ENCODE assay signal across 24 cellular contexts in genomic region chr13:73242515-73243015, GRCh38.
DNase-seq lines count a peak whose midpoint lies in the region; ATAC-seq, FAIRE-seq and TF ChIP-seq lines count a peak whose summit lies in the region.
"Had no signal": no experiment of that assay in that cellular context is flagged by ENCODE, and none has a peak within 500 bp of the region (broad histone marks: within the 10 kb centered on the region; RNA-seq: fewer than 3 reads in every experiment).

No MANE protein-coding gene starts in this region.

- H3K27me3 Mint-ChIP-seq in MCF 10A (ENCODE audit: insufficient read depth, unreplicated experiment), result no peaks in the 10 kb centered on the region
- H3K27me3 Mint-ChIP-seq: CD4-positive, alpha-beta T cell; CD8-positive, alpha-beta memory T cell had no signal

- no peak overlapping the region for H3K27ac Mint-ChIP-seq in MCF 10A (ENCODE audit: low read depth, unreplicated experiment)
- H3K27ac Mint-ChIP-seq: CD14-positive monocyte; CD4-positive, alpha-beta T cell; CD8-positive, alpha-beta memory T cell; H9 had no signal

- H3K9me3 Mint-ChIP-seq in MCF 10A (ENCODE audit: unreplicated experiment), result no peaks in the 10 kb centered on the region
- H3K9me3 Mint-ChIP-seq: CD4-positive, alpha-beta T cell; CD8-positive, alpha-beta memory T cell; H9 had no signal

- peak; percentile 32 for FAIRE-seq in bronchial epithelial cell (lab: Jason Lieb, UNC)
- FAIRE-seq: A549, D721Med, GM12878, GM18507 had no signal

- in situ Hi-C loops in GM13976 (cut with MboI; ENCODE audit: low sequenced_read_pairs, unreplicated experiment), result no loop called here

- H3K79me2 ChIP-seq in trophoblast cell (ENCODE audit: control insufficient read depth, insufficient read depth, low read length, poor library complexity), result no peaks in the 10 kb centered on the region

- no peaks in the 10 kb centered on the region for H3K27me3 ChIP-seq in bronchial epithelial cell (ENCODE audit: control insufficient read depth, insufficient read depth, low read length)
- no peaks in the 10 kb centered on the region for H3K27me3 ChIP-seq in foreskin keratinocyte
- no peaks in the 10 kb centered on the region for H3K27me3 ChIP-seq in trophoblast cell (ENCODE audit: insufficient read depth, low read length)
- H3K27me3 ChIP-seq: BLaER1 treated with 17β-estradiol and CSF1 and Interleukin-3, amounts not matched to agents 10 nM and 100 nM had no signal

- no peaks in the 10 kb centered on the region for H3K9me3 ChIP-seq in trophoblast cell (ENCODE audit: insufficient read depth, low read depth, low read length)
- H3K9me3 ChIP-seq: A549, BE2C had no signal

- TF ChIP-seq CTCF in bronchial epithelial cell (IDR thresholded peaks at IDR 0.05; ENCODE audit: insufficient read depth, low read length, severe bottlenecking) (no peak), foreskin keratinocyte (conservative IDR thresholded peaks at IDR 0.05) (no peak), GM13976 (IDR thresholded peaks at IDR 0.05; ENCODE audit: borderline replicate concordance, control extremely low read depth, extremely low read depth, insufficient read depth, missing control alignments) (no peak), MCF 10A (IDR thresholded peaks at IDR 0.05; ENCODE audit: unreplicated experiment) (no peak)

- WGBS in trophoblast cell (ENCODE audit: extremely low coverage, insufficient coverage, insufficient read length), result no CpG with 5 or more reads among the region's 2 CpGs

- H2AFZ ChIP-seq in trophoblast cell (ENCODE audit: insufficient read depth, low read length, poor library complexity), result no peak overlapping the region
- H2AFZ ChIP-seq: GM23248 had no signal

- no peak overlapping the region for H3K9ac ChIP-seq in trophoblast cell (ENCODE audit: low read length)
- H3K9ac ChIP-seq: BLaER1 treated with 17β-estradiol and CSF1 and Interleukin-3, amounts not matched to agents 10 nM and 100 nM; GM23248 had no signal

- no peak overlapping the region for H3K23ac ChIP-seq in trophoblast cell (ENCODE audit: low read length)

- H3K14ac ChIP-seq in trophoblast cell (ENCODE audit: low read length), result no peak overlapping the region

- H3K36me3 ChIP-seq in bronchial epithelial cell (ENCODE audit: control insufficient read depth, insufficient read depth, low read length), result no peaks in the 10 kb centered on the region
- no peaks in the 10 kb centered on the region for H3K36me3 ChIP-seq in trophoblast cell (ENCODE audit: control insufficient read depth in 1 of 2, insufficient read depth in 2 of 2, low read length in 2 of 2)
- H3K36me3 ChIP-seq: BE2C; BLaER1 treated with 17β-estradiol and CSF1 and Interleukin-3, amounts not matched to agents 10 nM and 100 nM had no signal

- H2BK12ac ChIP-seq in trophoblast cell (ENCODE audit: low read length), result no peak overlapping the region

- H3K4me1 ChIP-seq in foreskin keratinocyte (peaks cover 6% of the 10 kb centered on the region), trophoblast cell (ENCODE audit: control insufficient read depth in 1 of 2, insufficient read depth in 2 of 2, low read length in 2 of 2) (no peaks in the 10 kb centered on the region)
- H3K4me1 ChIP-seq: A549, BE2C had no signal

- no peak overlapping the region for H3K4ac ChIP-seq in trophoblast cell (ENCODE audit: low read depth, low read length)

- POLR2A ChIA-PET in MCF 10A (lab: Yijun Ruan, JAX), result interaction anchor here (0.7 kb wide), 1 partner anchor 30 kb away, joined by 4 read pairs; no protein-coding TSS in a partner anchor

- H4K91ac ChIP-seq in trophoblast cell (ENCODE audit: low read depth, low read length), result no peak overlapping the region

- H4K12ac ChIP-seq in trophoblast cell (ENCODE audit: low read depth, low read length), result no peak overlapping the region

- no peaks in the 10 kb centered on the region for H3K36me3 Mint-ChIP-seq in MCF 10A (ENCODE audit: insufficient read depth, unreplicated experiment)
- H3K36me3 Mint-ChIP-seq: CD14-positive monocyte; CD8-positive, alpha-beta memory T cell had no signal

- no peak for DNase-seq in bronchial epithelial cell (ENCODE audit: low read depth)
- DNase-seq in foreskin keratinocyte, result no peak
- DNase-seq in trophoblast cell, result peak; percentile 37 to 57
- no peak for DNase-seq in GM13976 (ENCODE audit: low spot score)
- DNase-seq in MCF 10A (ENCODE audit: unreplicated experiment), result no peak
- DNase-seq: 8988T; ACHN; AML-193; BE2C; CD4-positive, alpha-beta T cell; CD8-positive, alpha-beta memory T cell; DMS 273 treated with DMSO at 0.1 percent for 48 hours; DMS79; EL; GDM1; GM23248; H9 had no signal

- no TSS peak for BruUV-seq in MCF 10A (replicated peaks; lab: Mats Ljungman, UMichigan)

- no peak overlapping the region for H3K4me2 ChIP-seq in trophoblast cell (ENCODE audit: low read length)
- H3K4me2 ChIP-seq: A549; BLaER1 treated with 17β-estradiol and CSF1 and Interleukin-3, amounts not matched to agents 10 nM and 100 nM had no signal

- H2BK120ac ChIP-seq in trophoblast cell (ENCODE audit: insufficient read depth, low read length, poor library complexity), result no peak overlapping the region

- H3K4me3 Mint-ChIP-seq in MCF 10A (ENCODE audit: unreplicated experiment), result no peak overlapping the region
- H3K4me3 Mint-ChIP-seq: CD14-positive monocyte; CD4-positive, alpha-beta T cell; CD8-positive, alpha-beta memory T cell; H9 had no signal

- peaks cover 10% of the 10 kb centered on the region for H3K4me1 Mint-ChIP-seq in MCF 10A (ENCODE audit: insufficient read depth, unreplicated experiment)
- H3K4me1 Mint-ChIP-seq: CD8-positive, alpha-beta memory T cell had no signal

- no peak overlapping the region for H3K27ac ChIP-seq in foreskin keratinocyte
- H3K27ac ChIP-seq in trophoblast cell (ENCODE audit: low read depth, low read length), result no peak overlapping the region
- H3K27ac ChIP-seq: A549; BLaER1 treated with 17β-estradiol and CSF1 and Interleukin-3, amounts not matched to agents 10 nM and 100 nM; GM23248 had no signal

- no peaks in the 10 kb centered on the region for H3K79me1 ChIP-seq in trophoblast cell (ENCODE audit: low read length)

- CTCF ChIA-PET in MCF 10A (lab: Yijun Ruan, JAX), result interaction anchor here (0.6 kb wide), 1 partner anchor 193 kb away, joined by 3 read pairs; no protein-coding TSS in a partner anchor

- no peak overlapping the region for H2BK5ac ChIP-seq in trophoblast cell (ENCODE audit: low read depth, low read length, poor library complexity)

- peak; percentile 21 for ATAC-seq in foreskin keratinocyte
- ATAC-seq in GM21576 (IDR thresholded peaks at IDR 0.05; ENCODE audit: unreplicated experiment), result no peak
- ATAC-seq: A549, GM12878 had no signal

- intact Hi-C loops in MCF 10A (cut with micrococcal nuclease), result no loop called here

- H2AK5ac ChIP-seq in trophoblast cell (ENCODE audit: low read length), result no peak overlapping the region

- no peak overlapping the region for H3K18ac ChIP-seq in trophoblast cell (ENCODE audit: low read length)

- H3K4me3 ChIP-seq in bronchial epithelial cell (ENCODE audit: low read depth, low read length) (no peak overlapping the region), trophoblast cell (ENCODE audit: low read depth, low read length) (no peak overlapping the region)
- H3K4me3 ChIP-seq: A549; BLaER1 treated with 17β-estradiol and CSF1 and Interleukin-3, amounts not matched to agents 10 nM and 100 nM; GM12878; GM23248 had no signal

- H4K8ac ChIP-seq in trophoblast cell (ENCODE audit: low read depth, low read length), result no peak overlapping the region

Comparison
In these comparisons a context has a peak if more than half of its experiments do, and no peak if none do; other contexts are left out.
1. DNase-seq: peak in trophoblast cell (2 of 2); none in bronchial epithelial cell (single experiment), foreskin keratinocyte (0 of 2), GM13976 (single experiment) and MCF 10A (single experiment).